ENCODE assay signal across 20 cellular contexts in the genomic region with DNA sequence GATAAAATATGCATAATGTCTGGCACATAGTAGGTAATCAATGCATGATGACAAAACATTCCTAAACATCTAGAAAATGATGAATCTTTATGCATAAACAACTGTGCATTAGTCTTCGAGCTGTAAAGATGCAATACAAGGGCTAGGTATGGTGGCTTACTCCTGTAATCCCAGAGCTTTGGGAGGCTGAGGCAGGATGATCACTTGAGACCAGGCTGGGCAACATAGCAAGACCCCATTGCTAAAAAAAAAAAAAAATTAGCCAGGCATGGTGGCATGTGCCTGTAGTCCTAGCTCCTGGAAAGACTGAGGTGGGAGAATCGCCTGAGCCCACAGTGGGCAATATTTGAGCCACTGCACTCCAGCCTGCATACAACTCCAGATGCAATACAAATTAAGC. TPM values are rescaled to one million over a fixed set of nuclear protein-coding genes. Genes with fewer than 3 reads are reported as not detected.
A peak's percentile ranks its signal among the peaks of the same experiment; 100 is the strongest.
DNase-seq lines count a peak whose midpoint lies in the region; ATAC-seq and TF ChIP-seq lines count a peak whose summit lies in the region.
"Had no signal": no experiment of that assay in that cellular context is flagged by ENCODE, and none has a peak within 500 bp of the region (broad histone marks: within the 10 kb centered on the region; RNA-seq: fewer than 3 reads in every experiment).

No MANE protein-coding gene starts in this region.

- peaks cover 60% of the 10 kb centered on the region for H3K4me1 ChIP-seq in CD4-positive, CD25-positive, alpha-beta regulatory T cell (ENCODE audit: control insufficient read depth, insufficient read depth, low read length, poor library complexity, severe bottlenecking)
- peaks cover 80% of the 10 kb centered on the region for H3K4me1 ChIP-seq in Loucy (ENCODE audit: insufficient read depth, low read length, poor library complexity, severe bottlenecking)

- H3K27ac Mint-ChIP-seq in CD4-positive, CD25-positive, alpha-beta regulatory T cell, result peak overlapping the region in 2 of 3 donors; percentile 54 to 78
- H3K27ac Mint-ChIP-seq in brain, result no peak overlapping the region
- H3K27ac Mint-ChIP-seq in stimulated activated effector memory CD8-positive, alpha-beta T cell treated with anti-CD3 and anti-CD28 coated beads, Interleukin-12 subunit alpha, Interleukin-12 subunit beta, amount 100 ng/mL, for 72 hours, result peak overlapping the region; percentile 3
- H3K27ac Mint-ChIP-seq: HFFc6 had no signal

- H3K4me3 ChIP-seq in CD4-positive, CD25-positive, alpha-beta regulatory T cell (ENCODE audit: low read depth, low read length), result no peak overlapping the region
- peak overlapping the region; percentile 84 for H3K4me3 ChIP-seq in Loucy (ENCODE audit: low read length, poor library complexity, severe bottlenecking)

- H3K9me2 ChIP-seq in Loucy (replicated peaks; ENCODE audit: low read depth, low read length), result no peaks in the 10 kb centered on the region
- H3K9me2 ChIP-seq: SK-N-SH had no signal

- no peaks in the 10 kb centered on the region for H3K27me3 ChIP-seq in CD4-positive, CD25-positive, alpha-beta regulatory T cell (ENCODE audit: control insufficient read depth, insufficient read depth, low read length)
- H3K27me3 ChIP-seq in Loucy (ENCODE audit: insufficient read depth, low read length, poor library complexity, severe bottlenecking), result no peaks in the 10 kb centered on the region

- TF ChIP-seq CTCF in Loucy (conservative IDR thresholded peaks at IDR 0.05; ENCODE audit: low read length), result no peak
- no peak for TF ChIP-seq CTCF in brain (conservative IDR thresholded peaks at IDR 0.05)

- H3F3A ChIP-seq in Loucy (ENCODE audit: low read depth), result no peaks in the 10 kb centered on the region

- H3K27me3 Mint-ChIP-seq in CD4-positive, CD25-positive, alpha-beta regulatory T cell, result no peaks in the 10 kb centered on the region
- peaks cover 4% of the 10 kb centered on the region for H3K27me3 Mint-ChIP-seq in brain
- H3K27me3 Mint-ChIP-seq: CD8-positive, alpha-beta memory T cell had no signal

- H4K20me1 ChIP-seq in Loucy (ENCODE audit: insufficient read depth, low read length, poor library complexity, severe bottlenecking), result peaks cover 92% of the 10 kb centered on the region

- peak overlapping the region; percentile 96 for H3K4me2 ChIP-seq in Loucy (ENCODE audit: low read depth, low read length, poor library complexity, severe bottlenecking)
- H3K4me2 ChIP-seq: SK-N-SH had no signal

- ATAC-seq in CD4-positive, CD25-positive, alpha-beta regulatory T cell (ENCODE audit: low read depth in 2 of 2), result no peak
- ATAC-seq in stimulated activated effector memory CD8-positive, alpha-beta T cell treated with anti-CD3 and anti-CD28 coated beads, Interleukin-12 subunit alpha, Interleukin-12 subunit beta, amount 100 ng/mL, for 72 hours, result no peak
- ATAC-seq in HG02973 (IDR thresholded peaks at IDR 0.05; ENCODE audit: unreplicated experiment), result no peak

- peaks cover 30% of the 10 kb centered on the region for H3K36me3 Mint-ChIP-seq in CD4-positive, CD25-positive, alpha-beta regulatory T cell
- peaks cover 50% of the 10 kb centered on the region for H3K36me3 Mint-ChIP-seq in brain
- peaks cover 74% of the 10 kb centered on the region for H3K36me3 Mint-ChIP-seq in stimulated activated effector memory CD8-positive, alpha-beta T cell treated with anti-CD3 and anti-CD28 coated beads, Interleukin-12 subunit alpha, Interleukin-12 subunit beta, amount 100 ng/mL, for 72 hours

- H3K79me2 ChIP-seq in Loucy (ENCODE audit: insufficient read depth, low read length), result peaks cover 96% of the 10 kb centered on the region

- no peak overlapping the region for H2AFZ ChIP-seq in Loucy (ENCODE audit: low read length)

- peaks cover 0 to 8% (median 4%) of the 10 kb centered on the region in 7 donors for H3K9me3 Mint-ChIP-seq in CD4-positive, CD25-positive, alpha-beta regulatory T cell
- H3K9me3 Mint-ChIP-seq in brain, result no peaks in the 10 kb centered on the region
- peaks cover 5% of the 10 kb centered on the region for H3K9me3 Mint-ChIP-seq in stimulated activated effector memory CD8-positive, alpha-beta T cell treated with anti-CD3 and anti-CD28 coated beads, Interleukin-12 subunit alpha, Interleukin-12 subunit beta, amount 100 ng/mL, for 72 hours
- H3K9me3 Mint-ChIP-seq: HFFc6 had no signal

- peaks cover 36 to 83% (median 61%) of the 10 kb centered on the region in 4 donors for H3K4me1 Mint-ChIP-seq in CD4-positive, CD25-positive, alpha-beta regulatory T cell
- H3K4me1 Mint-ChIP-seq in brain, result peaks cover 78% of the 10 kb centered on the region
- H3K4me1 Mint-ChIP-seq in stimulated activated effector memory CD8-positive, alpha-beta T cell treated with anti-CD3 and anti-CD28 coated beads, Interleukin-12 subunit alpha, Interleukin-12 subunit beta, amount 100 ng/mL, for 72 hours, result peaks cover 79% of the 10 kb centered on the region

- H3K36me3 ChIP-seq in CD4-positive, CD25-positive, alpha-beta regulatory T cell (ENCODE audit: control insufficient read depth, insufficient read depth, low read length), result peaks cover 3% of the 10 kb centered on the region
- H3K36me3 ChIP-seq in Loucy (ENCODE audit: insufficient read depth, low read length), result peaks cover 3% of the 10 kb centered on the region; the same call in 1 of the 2 replicates

- H3K27ac ChIP-seq in CD4-positive, CD25-positive, alpha-beta regulatory T cell (ENCODE audit: insufficient read depth, low read length, poor library complexity, severe bottlenecking), result no peak overlapping the region

- H3K4me3 Mint-ChIP-seq in CD4-positive, CD25-positive, alpha-beta regulatory T cell, result peak overlapping the region in 2 of 4 donors; percentile 16 to 91
- H3K4me3 Mint-ChIP-seq in brain, result peak overlapping the region in 3 of 5 experiments; percentile 84 to 88 (median 85)
- no peak overlapping the region for H3K4me3 Mint-ChIP-seq in stimulated activated effector memory CD8-positive, alpha-beta T cell treated with anti-CD3 and anti-CD28 coated beads, Interleukin-12 subunit alpha, Interleukin-12 subunit beta, amount 100 ng/mL, for 72 hours
- H3K4me3 Mint-ChIP-seq: HFFc6 had no signal

- H3K9me3 ChIP-seq in CD4-positive, CD25-positive, alpha-beta regulatory T cell (ENCODE audit: control insufficient read depth in 2 of 2, low read length in 2 of 2), result peaks cover 0 to 4% of the 10 kb centered on the region in 2 experiments
- H3K9me3 ChIP-seq in Loucy (ENCODE audit: insufficient read depth, low read depth, low read length), result no peaks in the 10 kb centered on the region
- H3K9me3 ChIP-seq: SK-N-SH had no signal

- DNase-seq in CD4-positive, CD25-positive, alpha-beta regulatory T cell, result no peak
- no peak for DNase-seq in stimulated activated effector memory CD8-positive, alpha-beta T cell treated with anti-CD3 and anti-CD28 coated beads, Interleukin-12 subunit alpha, Interleukin-12 subunit beta, amount 100 ng/mL, for 72 hours (ENCODE audit: low spot score in 2 of 2)
- DNase-seq in RPMI8226, result no peak
- no peak for DNase-seq in glomerular visceral epithelial cell (ENCODE audit: extremely low spot score)
- DNase-seq: ACHN; AML-193; CD8-positive, alpha-beta memory T cell; DMS79 treated with DMSO at 0.1 percent for 48 hours; GDM1; HFFc6; IMR-90; Kasumi-1; NCI-H1105 treated with DMSO at 0.1 percent for 48 hours; NCI-H187; NCI-H526 treated with DMSO at 0.1 percent for 48 hours; SHP77; SK-N-SH had no signal

- peak overlapping the region; percentile 16 for H3K9ac ChIP-seq in Loucy (ENCODE audit: low read depth, low read length, poor library complexity, severe bottlenecking)
- H3K9ac ChIP-seq: SK-N-SH had no signal

RNA-seq across cellular contexts. Expression of a gene that starts 5.3 kb away (rescaled TPM):
- total RNA-seq in CD4-positive, CD25-positive, alpha-beta regulatory T cell, result 26.3 TPM
- under 1 TPM; 0.22 to 0.30 (median 0.26) TPM for polyA plus RNA-seq in CD4-positive, CD25-positive, alpha-beta regulatory T cell
- 9.4 TPM for polyA plus RNA-seq in brain (ENCODE audit: insufficient read depth, low read depth, low replicate concordance)

Comparison
In these comparisons a context has a peak if more than half of its experiments do, and no peak if none do; other contexts are left out.
1. H3K27ac Mint-ChIP-seq: peak in CD4-positive, CD25-positive, alpha-beta regulatory T cell (2 of 3) and stimulated activated effector memory CD8-positive, alpha-beta T cell treated with anti-CD3 and anti-CD28 coated beads, Interleukin-12 subunit alpha, Interleukin-12 subunit beta, amount 100 ng/mL, for 72 hours (single experiment); none in brain (0 of 5).